21 cellular contexts compared by ENCODE assay signal in genomic region chr7:50499092-50499491, GRCh38.
"Had no signal": no experiment of that assay in that cellular context is flagged by ENCODE, and none has a peak within 500 bp of the region (broad histone marks: within the 10 kb centered on the region; RNA-seq: fewer than 3 reads in every experiment).

No MANE protein-coding gene starts in this region.

- H3K36me3 ChIP-seq: MG63, SJCRH30 had no signal

- H3K4me1 ChIP-seq: SJCRH30 had no signal

- ATAC-seq: Panc1, PC-3, Right ventricle myocardium inferior, SK-N-SH treated with all-trans-retinoic acid at 6 μM for 48 hours had no signal

- H3K27me3 ChIP-seq: MG63 had no signal

- H3K4me3 ChIP-seq: MG63, SJCRH30 had no signal

- DNase-seq: KBM-7, MG63, NCI-H1092 treated with DMSO at 0.1 percent for 48 hours, NCI-H1436, NCI-H187, NCI-H2029, NCI-H2081 treated with DMSO at 0.1 percent for 48 hours, NCI-H2171, NCI-H226, NCI-H446, NCI-H510A, NCI-H524 treated with DMSO at 0.1 percent for 48 hours, NCI-H69, NCI-H774, PC-3, SHP77 treated with DMSO at 0.1 percent for 48 hours, SJCRH30 had no signal

- H3K9me3 ChIP-seq: MG63, SJCRH30 had no signal

- H3K27ac ChIP-seq: HL-60, SJCRH30 had no signal
